Comparison of ENCODE assay signal across 8 cellular contexts in the genomic region with DNA sequence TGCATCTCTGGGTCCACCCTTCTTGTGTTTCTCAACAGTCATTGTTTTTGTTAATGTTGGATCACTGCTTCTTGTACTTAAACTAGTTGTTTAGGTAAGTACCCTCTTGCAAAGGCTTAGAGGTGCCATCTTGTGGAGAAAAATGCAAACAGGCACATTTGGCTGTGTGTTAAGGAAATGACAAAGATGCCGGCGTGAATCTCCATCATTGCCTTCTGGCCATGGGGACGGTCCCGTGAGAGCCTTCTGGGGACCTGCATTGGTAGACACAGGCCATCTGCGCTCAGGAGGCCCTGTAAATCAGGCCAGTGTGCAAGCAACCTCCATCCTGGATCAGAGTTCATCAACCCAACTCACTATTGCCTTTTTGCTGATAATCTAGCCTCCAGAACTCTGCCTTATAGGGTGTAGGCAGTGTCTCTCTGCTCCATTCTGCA.
A peak's percentile ranks its signal among the peaks of the same experiment; 100 is the strongest.
DNase-seq lines count a peak whose midpoint lies in the region; ATAC-seq, FAIRE-seq and TF ChIP-seq lines count a peak whose summit lies in the region.

No MANE protein-coding gene starts in this region.

- POLR2A ChIA-PET in RWPE1 (lab: Yijun Ruan, JAX; ENCODE audit: low non-redundant PET) = no interaction called here

- H3K4me2 ChIP-seq in fibroblast of lung (ENCODE audit: extremely low read depth, insufficient read depth, low read length) = no peak overlapping the region

- H3K27ac ChIP-seq in RWPE1 = no peak overlapping the region
- no peak overlapping the region for H3K27ac ChIP-seq in fibroblast of lung (ENCODE audit: insufficient read depth, low read length)
- H3K27ac ChIP-seq in pancreas = no peak overlapping the region

- no peak for FAIRE-seq in pancreas (lab: Jason Lieb, UNC)

- H2AFZ ChIP-seq in fibroblast of lung (ENCODE audit: low read length) = no peak overlapping the region

- no peaks in the 10 kb centered on the region for H3K79me2 ChIP-seq in fibroblast of lung (ENCODE audit: control insufficient read depth, insufficient read depth, low read length)

- H3K36me3 ChIP-seq in fibroblast of lung (ENCODE audit: control insufficient read depth, insufficient read depth, low read length) = no peaks in the 10 kb centered on the region
- no peaks in the 10 kb centered on the region for H3K36me3 ChIP-seq in pancreas

- H3K9me3 ChIP-seq in fibroblast of lung (ENCODE audit: control insufficient read depth, insufficient read depth, low read depth, low read length) (no peaks in the 10 kb centered on the region), pancreas (no peaks in the 10 kb centered on the region), T-helper 17 cell (ENCODE audit: control insufficient read depth, low read length, poor library complexity, severe bottlenecking) (no peaks in the 10 kb centered on the region)

- DNase-seq in COR-L47 (lab: John Stamatoyannopoulos, UW) (peak; percentile 47), HK-2 (ENCODE audit: unreplicated experiment) (peak; percentile 6), RWPE1 (ENCODE audit: low spot score) (peak; percentile 62), fibroblast of lung (ENCODE audit: low read depth in 2 of 2) (peak; percentile 68 to 91), pancreas (peak in 1 of 6 donors; percentile 18), DMS79 (lab: John Stamatoyannopoulos, UW) (no peak), T-helper 17 cell (no peak)

- H3K27me3 ChIP-seq in fibroblast of lung (ENCODE audit: control insufficient read depth, insufficient read depth, low read length) = no peaks in the 10 kb centered on the region
- H3K27me3 ChIP-seq in pancreas = no peaks in the 10 kb centered on the region

- H3K4me1 Mint-ChIP-seq in T-helper 17 cell = no peaks in the 10 kb centered on the region

- CTCF ChIA-PET in RWPE1 (lab: Yijun Ruan, JAX) = interaction anchor here (0.7 to 1.0 kb wide), 3 partner anchors 8 to 135 kb away, joined by 3 to 4 read pairs (median 3); no protein-coding TSS in a partner anchor

- intact Hi-C loops in pancreas (cut with DNase I) = no loop called here

- ATAC-seq in pancreas (peak in 3 of 4 donors; percentile 34 to 61 (median 59)), T-helper 17 cell (no peak), GM21529 (IDR thresholded peaks at IDR 0.05; ENCODE audit: unreplicated experiment) (no peak)

- TF ChIP-seq CTCF in RWPE1 (conservative IDR thresholded peaks at IDR 0.05; ENCODE audit: low read depth) (peak; percentile 90), fibroblast of lung (conservative IDR thresholded peaks at IDR 0.05 in 1 of 2, IDR thresholded peaks at IDR 0.05 in 1 of 2; ENCODE audit: low read depth in 1 of 2, low read length in 2 of 2) (peak; percentile 68 to 71), pancreas (IDR thresholded peaks at IDR 0.05) (no peak)

- no peak overlapping the region for H3K9ac ChIP-seq in fibroblast of lung (ENCODE audit: insufficient read depth, low read length)

- H3K4me3 Mint-ChIP-seq in T-helper 17 cell = no peak overlapping the region

- peaks cover 26% of the 10 kb centered on the region for H3K27me3 Mint-ChIP-seq in T-helper 17 cell

- H3K4me3 ChIP-seq in fibroblast of lung (replicated peaks in 1 of 4; ENCODE audit: control extremely low read depth in 1 of 4, insufficient read depth in 1 of 4, low read depth in 3 of 4, low read length in 4 of 4) (no peak overlapping the region), pancreas (no peak overlapping the region)

- no peaks in the 10 kb centered on the region for H3K36me3 Mint-ChIP-seq in T-helper 17 cell (ENCODE audit: low read depth)

- 32 to 44% methylated on average over 5 of the region's 5 CpGs for WGBS in pancreas, 2 donors

- H3K4me1 ChIP-seq in fibroblast of lung (ENCODE audit: control insufficient read depth, extremely low read depth, insufficient read depth, low read length) = no peaks in the 10 kb centered on the region
- H3K4me1 ChIP-seq in pancreas = peaks cover 0 to 5% (median 3%) of the 10 kb centered on the region in 3 donors

- H3K27ac Mint-ChIP-seq in T-helper 17 cell = no peak overlapping the region

- H4K20me1 ChIP-seq in fibroblast of lung (ENCODE audit: control insufficient read depth, extremely low read depth, insufficient read depth, low read length) = no peaks in the 10 kb centered on the region

Comparison
In these comparisons a context has a peak if more than half of its experiments do, and no peak if none do; other contexts are left out.
1. DNase-seq: peak in COR-L47 (single experiment), HK-2 (single experiment), RWPE1 (single experiment) and fibroblast of lung (2 of 2); none in DMS79 (single experiment) and T-helper 17 cell (0 of 3).
2. CTCF ChIP-seq: peak in RWPE1 (single experiment) and fibroblast of lung (2 of 2); none in pancreas (0 of 4).
3. ATAC-seq: peak in pancreas (3 of 4); none in T-helper 17 cell (single experiment) and GM21529 (single experiment).